Comparison of ENCODE assay signal across 21 cellular contexts in the genomic region with DNA sequence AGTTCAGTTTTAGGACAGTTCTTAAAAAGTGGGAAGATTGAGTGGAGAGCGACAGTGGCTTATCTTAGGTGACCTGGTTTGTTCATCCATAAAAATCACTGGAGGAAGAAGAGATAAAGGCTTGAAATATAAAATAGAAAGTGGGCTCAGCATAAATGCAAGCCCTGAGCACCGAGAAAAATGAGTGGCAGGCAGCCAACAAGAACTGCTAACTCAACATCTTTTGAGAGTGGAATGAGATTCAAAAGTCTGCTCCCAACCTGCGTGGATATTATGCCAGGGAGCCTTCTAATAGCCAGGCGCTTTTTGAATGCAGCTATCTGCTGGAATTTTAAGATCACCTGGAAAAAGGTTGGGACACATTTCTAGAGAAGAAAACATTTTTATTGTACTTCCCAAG.
"Had no signal": no experiment of that assay in that cellular context is flagged by ENCODE, and none has a peak within 500 bp of the region (broad histone marks: within the 10 kb centered on the region; RNA-seq: fewer than 3 reads in every experiment).

No MANE protein-coding gene starts in this region.

- DNase-seq: activated CD4-positive, alpha-beta memory T cell treated with anti-CD3 and anti-CD28 coated beads for 36 hours; activated CD4-positive, alpha-beta T cell treated with anti-CD3 and anti-CD28 coated beads for 4 hours; activated CD4-positive, CD25-positive, alpha-beta regulatory T cell; activated naive CD4-positive, alpha-beta T cell treated with Interleukin-2 at 50 U/mL for 16 hours; activated naive CD8-positive, alpha-beta T cell treated with anti-CD3 and anti-CD28 coated beads for 36 hours; activated T-cell treated with anti-CD3 and anti-CD28 coated beads, Interleukin-2, amount 50 U/mL, for 48 hours; colonic mucosa; dorsolateral prefrontal cortex; effector memory CD8-positive, alpha-beta T cell; foreskin melanocyte; glutamatergic neuron; hypothalamus; left ventricle myocardium superior; mammary epithelial cell; nephron progenitor cell; pancreas; stimulated activated CD4-positive, alpha-beta T cell treated with anti-CD3 and anti-CD28 coated beads, Interleukin-4, amount 100 ng/mL, for 24 hours; stimulated activated naive CD4-positive, alpha-beta T cell treated with Interleukin-2 at 50 U/mL for 16 hours; upper lobe of right lung had no signal

- ATAC-seq: effector memory CD8-positive, alpha-beta T cell; esophagus mucosa; left ventricle myocardium superior; pancreas; right cardiac atrium; upper lobe of right lung had no signal

- H3K27me3 ChIP-seq: colonic mucosa, dorsolateral prefrontal cortex, pancreas, upper lobe of right lung had no signal

- H3K4me1 ChIP-seq: colonic mucosa, pancreas, upper lobe of right lung had no signal

- H3K9me3 ChIP-seq: colonic mucosa, pancreas, upper lobe of right lung had no signal

- H3K4me3 ChIP-seq: colonic mucosa, dorsolateral prefrontal cortex, pancreas, upper lobe of right lung had no signal

- H3K27ac ChIP-seq: colonic mucosa, dorsolateral prefrontal cortex, pancreas, upper lobe of right lung had no signal

- H3K36me3 ChIP-seq: colonic mucosa, pancreas, upper lobe of right lung had no signal
